22 cellular contexts compared by ENCODE assay signal in the genomic region with DNA sequence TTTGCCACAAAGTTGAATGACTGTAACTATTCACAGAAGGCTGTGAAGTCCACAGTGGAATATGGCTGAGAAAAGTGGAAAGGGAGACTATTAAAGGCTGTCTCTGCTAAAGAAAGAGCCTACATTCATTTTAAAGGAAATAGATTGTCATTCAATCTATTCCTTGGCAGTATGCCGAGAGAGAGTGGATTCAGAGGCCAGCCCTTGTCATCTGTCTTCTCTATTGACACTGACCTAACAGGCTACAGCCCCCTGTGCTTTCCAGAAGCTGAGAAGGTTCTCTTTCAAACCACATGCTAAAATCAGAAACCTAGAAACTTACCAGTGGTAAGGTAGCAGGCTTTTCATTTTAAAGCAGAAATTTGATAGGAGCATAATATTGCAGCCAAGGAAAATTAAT.
"Had no signal": no experiment of that assay in that cellular context is flagged by ENCODE, and none has a peak within 500 bp of the region (broad histone marks: within the 10 kb centered on the region; RNA-seq: fewer than 3 reads in every experiment).

No MANE protein-coding gene starts in this region.

- DNase-seq: activated CD4-positive, alpha-beta memory T cell treated with anti-CD3 and anti-CD28 coated beads, Interleukin-2, amount 10 ng/mL, durations not matched to agents 7 days and 5 days; activated CD4-positive, alpha-beta T cell treated with anti-CD3 and anti-CD28 coated beads for 36 hours; activated CD4-positive, alpha-beta T cell treated with anti-CD3 and anti-CD28 coated beads, Interleukin-2, amount 50 U/mL, for 1 hour; activated gamma-delta T cell; activated naive CD4-positive, alpha-beta T cell treated with anti-CD3 and anti-CD28 coated beads for 36 hours; activated T-cell treated with anti-CD3 and anti-CD28 coated beads for 4 hours; activated T-cell treated with anti-CD3 and anti-CD28 coated beads, Interleukin-2, amount 50 U/mL, for 48 hours; amygdala; cortex of kidney; Karpas-422; MM.1S; NCI-H1417 treated with DMSO at 0.1 percent for 48 hours; NCI-H1694; NCI-H2171; NCI-H446; NCI-H526; NCI-H774; PC-3; SK-N-SH; T-helper 1 cell had no signal

- ATAC-seq: activated CD4-positive, alpha-beta T cell treated with anti-CD3 and anti-CD28 coated beads for 36 hours; activated T-helper 17 cell treated with anti-CD3 and anti-CD28 coated beads, Interleukin-2, amount 50 U/mL, for 72 hours; K562; PC-3 had no signal
